In genomic region chr7:155297517-155298287, GRCh38 we compare ENCODE assay signal across 8 cellular contexts. TPM values are rescaled to one million over a fixed set of nuclear protein-coding genes. Genes with fewer than 3 reads are reported as not detected.
DNase-seq lines count a peak whose midpoint lies in the region; ATAC-seq, FAIRE-seq and TF ChIP-seq lines count a peak whose summit lies in the region.

Gene INSIG1 (plus strand): TSS chr7:155297878. CDS start chr7:155298286, 408 bp downstream.

- peak within 1 kb of the TSS; percentile 62 for H3K27ac ChIP-seq in HUES64 (ENCODE audit: low read depth, low read length)

- H3K27me3 ChIP-seq in HUES64 (ENCODE audit: insufficient read depth, low read length) (no peaks in the 10 kb centered on the region), mucosa of stomach (ENCODE audit: control insufficient read depth, insufficient read depth, low read length) (no peaks in the 10 kb centered on the region)

- peaks cover 23% of the 10 kb centered on the region for H3K4me1 ChIP-seq in HUES64 (ENCODE audit: insufficient read depth, low read length)
- H3K4me1 ChIP-seq in mucosa of stomach (ENCODE audit: control insufficient read depth, insufficient read depth, low read length) = peaks cover 19% of the 10 kb centered on the region

- H3K9me3 ChIP-seq in HUES64 (ENCODE audit: insufficient read depth, low read depth, low read length) = no peaks in the 10 kb centered on the region
- H3K9me3 ChIP-seq in mucosa of stomach (ENCODE audit: control insufficient read depth, low read length) = no peaks in the 10 kb centered on the region

- peak within 1 kb of the TSS; percentile 81 for H3K9ac ChIP-seq in HUES64 (ENCODE audit: low read depth, low read length)
- H3K9ac ChIP-seq in mucosa of stomach (ENCODE audit: low read length) = peak within 1 kb of the TSS; percentile 84

- peak; percentile 83 for DNase-seq in D721Med (ENCODE audit: insufficient read length, low spot score)
- peak; percentile 90 for DNase-seq in OCI-M1 (lab: John Stamatoyannopoulos, UW)
- peak; percentile 89 for DNase-seq in activated T-cell treated with anti-CD3 and anti-CD28 coated beads for 24 hours (ENCODE audit: low read depth)
- DNase-seq in epithelial cell of esophagus (ENCODE audit: low read depth) = peak; percentile 95
- DNase-seq in stimulated activated CD8-positive, alpha-beta memory T cell treated with anti-CD3 and anti-CD28 coated beads, Interleukin-7, amount 100 ng/mL, for 1 hour (ENCODE audit: low read depth in 2 of 2) = peak; percentile 80 to 81

- peak; percentile 47 for ATAC-seq in GM21447 (IDR thresholded peaks at IDR 0.05; ENCODE audit: unreplicated experiment)

- H3K4me3 ChIP-seq in HUES64 (ENCODE audit: low read length) = peak within 1 kb of the TSS; percentile 68
- H3K4me3 ChIP-seq in epithelial cell of esophagus (ENCODE audit: low read length) = peak within 1 kb of the TSS; percentile 58
- H3K4me3 ChIP-seq in mucosa of stomach (ENCODE audit: low read length) = peak within 1 kb of the TSS; percentile 60

- TF ChIP-seq CTCF in D721Med (IDR thresholded peaks at IDR 0.05; ENCODE audit: insufficient read depth, missing control alignments) (no peak), epithelial cell of esophagus (IDR thresholded peaks at IDR 0.05; ENCODE audit: insufficient read depth, low read depth, low read length, missing control alignments) (no peak)

- WGBS in HUES64 = under 1% methylated on average over 111 of the region's 111 CpGs

- H3K36me3 ChIP-seq in HUES64 (ENCODE audit: insufficient read depth, low read length) (peaks cover 35% of the 10 kb centered on the region), mucosa of stomach (ENCODE audit: control insufficient read depth, insufficient read depth, low read length) (no peaks in the 10 kb centered on the region)

- FAIRE-seq in D721Med (lab: Jason Lieb, UNC) = no peak

RNA-seq across cellular contexts. Expression of gene INSIG1, which starts in this region (rescaled TPM):
- polyA plus RNA-seq in HUES64 (2013, experiment 1 of 2) = 60.7 TPM
- polyA plus RNA-seq in HUES64 (2013, experiment 2 of 2) = 68.7 TPM

Comparison
In these comparisons a context has a peak if more than half of its experiments do, and no peak if none do; other contexts are left out.
1. Peak in every context shown above with its lines: DNase-seq, ATAC-seq, H3K4me3 ChIP-seq and H3K27ac ChIP-seq.